1 cellular context compared by ENCODE assay signal in the genomic region with DNA sequence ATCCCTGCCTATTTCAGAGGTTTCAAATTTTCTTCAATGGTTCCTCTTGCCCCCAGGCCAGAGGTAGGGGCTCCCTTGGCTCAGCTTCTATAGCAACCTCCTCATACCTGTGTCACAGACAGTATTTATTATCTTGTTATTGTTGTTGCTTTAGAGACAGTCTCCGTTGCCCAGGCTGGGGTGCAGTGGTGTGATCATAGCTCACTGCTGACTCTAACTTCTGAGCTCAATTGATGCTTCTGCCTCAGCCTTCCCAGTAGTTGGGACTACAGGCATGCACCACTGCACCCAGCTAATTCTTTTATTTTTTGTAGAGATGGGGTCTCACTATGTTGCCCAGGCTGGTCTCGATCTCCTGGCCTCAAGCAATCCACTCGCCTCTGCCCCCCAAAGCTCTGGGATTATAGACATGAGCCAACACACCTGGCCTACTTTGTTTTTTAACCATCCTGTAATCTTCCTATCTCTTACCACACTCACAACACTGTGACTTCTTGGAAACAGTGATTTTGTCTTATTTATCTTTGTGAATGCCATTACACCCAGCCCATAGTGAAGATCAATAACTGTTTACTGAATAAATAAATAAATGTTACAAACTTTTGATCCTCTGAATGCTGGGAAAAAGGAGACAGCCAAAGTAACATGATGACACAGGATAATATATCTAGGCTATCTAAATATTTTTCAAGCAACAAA.
TF ChIP-seq lines count a peak whose summit lies in the region.

No MANE protein-coding gene starts in this region.

TF ChIP-seq in HepG2, 621 proteins besides CTCF, POLR2A, EP300 and RAD21 (continued from another document and continues in another):
- TF ChIP-seq, protein P1, sequence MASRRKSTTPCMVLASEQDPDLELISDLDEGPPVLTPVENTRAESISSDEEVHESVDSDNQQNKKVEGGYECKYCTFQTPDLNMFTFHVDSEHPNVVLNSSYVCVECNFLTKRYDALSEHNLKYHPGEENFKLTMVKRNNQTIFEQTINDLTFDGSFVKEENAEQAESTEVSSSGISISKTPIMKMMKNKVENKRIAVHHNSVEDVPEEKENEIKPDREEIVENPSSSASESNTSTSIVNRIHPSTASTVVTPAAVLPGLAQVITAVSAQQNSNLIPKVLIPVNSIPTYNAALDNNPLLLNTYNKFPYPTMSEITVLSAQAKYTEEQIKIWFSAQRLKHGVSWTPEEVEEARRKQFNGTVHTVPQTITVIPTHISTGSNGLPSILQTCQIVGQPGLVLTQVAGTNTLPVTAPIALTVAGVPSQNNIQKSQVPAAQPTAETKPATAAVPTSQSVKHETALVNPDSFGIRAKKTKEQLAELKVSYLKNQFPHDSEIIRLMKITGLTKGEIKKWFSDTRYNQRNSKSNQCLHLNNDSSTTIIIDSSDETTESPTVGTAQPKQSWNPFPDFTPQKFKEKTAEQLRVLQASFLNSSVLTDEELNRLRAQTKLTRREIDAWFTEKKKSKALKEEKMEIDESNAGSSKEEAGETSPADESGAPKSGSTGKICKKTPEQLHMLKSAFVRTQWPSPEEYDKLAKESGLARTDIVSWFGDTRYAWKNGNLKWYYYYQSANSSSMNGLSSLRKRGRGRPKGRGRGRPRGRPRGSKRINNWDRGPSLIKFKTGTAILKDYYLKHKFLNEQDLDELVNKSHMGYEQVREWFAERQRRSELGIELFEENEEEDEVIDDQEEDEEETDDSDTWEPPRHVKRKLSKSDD (CRISPR knock-in tag; IDR thresholded peaks at IDR 0.05; ENCODE audit: low read depth), result no peak
- no peak for TF ChIP-seq ZNF264 (CRISPR knock-in tag; IDR thresholded peaks at IDR 0.05)
- TF ChIP-seq, protein P2, sequence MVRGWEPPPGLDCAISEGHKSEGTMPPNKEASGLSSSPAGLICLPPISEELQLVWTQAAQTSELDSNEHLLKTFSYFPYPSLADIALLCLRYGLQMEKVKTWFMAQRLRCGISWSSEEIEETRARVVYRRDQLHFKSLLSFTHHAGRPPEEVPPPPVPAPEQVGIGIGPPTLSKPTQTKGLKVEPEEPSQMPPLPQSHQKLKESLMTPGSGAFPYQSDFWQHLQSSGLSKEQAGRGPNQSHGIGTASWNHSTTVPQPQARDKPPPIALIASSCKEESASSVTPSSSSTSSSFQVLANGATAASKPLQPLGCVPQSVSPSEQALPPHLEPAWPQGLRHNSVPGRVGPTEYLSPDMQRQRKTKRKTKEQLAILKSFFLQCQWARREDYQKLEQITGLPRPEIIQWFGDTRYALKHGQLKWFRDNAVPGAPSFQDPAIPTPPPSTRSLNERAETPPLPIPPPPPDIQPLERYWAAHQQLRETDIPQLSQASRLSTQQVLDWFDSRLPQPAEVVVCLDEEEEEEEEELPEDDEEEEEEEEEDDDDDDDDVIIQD (CRISPR knock-in tag; IDR thresholded peaks at IDR 0.05; ENCODE audit: low read depth), result no peak
- no peak for TF ChIP-seq ZNF34 (CRISPR knock-in tag; IDR thresholded peaks at IDR 0.05; ENCODE audit: borderline replicate concordance)
- TF ChIP-seq, protein P3, sequence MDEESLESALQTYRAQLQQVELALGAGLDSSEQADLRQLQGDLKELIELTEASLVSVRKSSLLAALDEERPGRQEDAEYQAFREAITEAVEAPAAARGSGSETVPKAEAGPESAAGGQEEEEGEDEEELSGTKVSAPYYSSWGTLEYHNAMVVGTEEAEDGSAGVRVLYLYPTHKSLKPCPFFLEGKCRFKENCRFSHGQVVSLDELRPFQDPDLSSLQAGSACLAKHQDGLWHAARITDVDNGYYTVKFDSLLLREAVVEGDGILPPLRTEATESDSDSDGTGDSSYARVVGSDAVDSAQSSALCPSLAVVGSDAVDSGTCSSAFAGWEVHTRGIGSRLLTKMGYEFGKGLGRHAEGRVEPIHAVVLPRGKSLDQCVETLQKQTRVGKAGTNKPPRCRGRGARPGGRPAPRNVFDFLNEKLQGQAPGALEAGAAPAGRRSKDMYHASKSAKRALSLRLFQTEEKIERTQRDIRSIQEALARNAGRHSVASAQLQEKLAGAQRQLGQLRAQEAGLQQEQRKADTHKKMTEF (CRISPR knock-in tag; IDR thresholded peaks at IDR 0.05), result 0 out of 2 replicates have a peak, but pooled peaks have one; percentile 36
- TF ChIP-seq IRX3 (CRISPR knock-in tag; IDR thresholded peaks at IDR 0.05; ENCODE audit: borderline replicate concordance, low read depth), result no peak
- TF ChIP-seq ZSCAN12 (CRISPR knock-in tag; IDR thresholded peaks at IDR 0.05), result no peak
- TF ChIP-seq SATB2 (CRISPR knock-in tag; IDR thresholded peaks at IDR 0.05), result no peak
- peak; percentile 55 for TF ChIP-seq CREM (IDR thresholded peaks at IDR 0.05)
- TF ChIP-seq CREM (CRISPR knock-in tag; IDR thresholded peaks at IDR 0.05), result no peak
- TF ChIP-seq KDM2A (CRISPR knock-in tag; IDR thresholded peaks at IDR 0.05; ENCODE audit: borderline replicate concordance, low read depth), result no peak
- no peak for TF ChIP-seq ZNF224 (CRISPR knock-in tag; IDR thresholded peaks at IDR 0.05)
- TF ChIP-seq ZNF382 (CRISPR knock-in tag; IDR thresholded peaks at IDR 0.05; ENCODE audit: borderline replicate concordance), result no peak
- TF ChIP-seq, protein P4, sequence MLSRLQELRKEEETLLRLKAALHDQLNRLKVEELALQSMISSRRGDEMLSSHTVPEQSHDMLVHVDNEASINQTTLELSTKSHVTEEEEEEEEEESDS (CRISPR knock-in tag; IDR thresholded peaks at IDR 0.05; ENCODE audit: borderline replicate concordance), result no peak
- no peak for TF ChIP-seq U2AF2 (IDR thresholded peaks at IDR 0.05; ENCODE audit: low read depth, low read length)
- no peak for TF ChIP-seq AGO2 (optimal IDR thresholded peaks at IDR 0.05; ENCODE audit: low read depth, low read length)
- no peak for TF ChIP-seq KLF13 (CRISPR knock-in tag; IDR thresholded peaks at IDR 0.05)
- no peak for TF ChIP-seq MATR3 (CRISPR knock-in tag; IDR thresholded peaks at IDR 0.05)
- TF ChIP-seq HDAC2 (CRISPR knock-in tag; IDR thresholded peaks at IDR 0.05), result no peak
- TF ChIP-seq, protein P5, sequence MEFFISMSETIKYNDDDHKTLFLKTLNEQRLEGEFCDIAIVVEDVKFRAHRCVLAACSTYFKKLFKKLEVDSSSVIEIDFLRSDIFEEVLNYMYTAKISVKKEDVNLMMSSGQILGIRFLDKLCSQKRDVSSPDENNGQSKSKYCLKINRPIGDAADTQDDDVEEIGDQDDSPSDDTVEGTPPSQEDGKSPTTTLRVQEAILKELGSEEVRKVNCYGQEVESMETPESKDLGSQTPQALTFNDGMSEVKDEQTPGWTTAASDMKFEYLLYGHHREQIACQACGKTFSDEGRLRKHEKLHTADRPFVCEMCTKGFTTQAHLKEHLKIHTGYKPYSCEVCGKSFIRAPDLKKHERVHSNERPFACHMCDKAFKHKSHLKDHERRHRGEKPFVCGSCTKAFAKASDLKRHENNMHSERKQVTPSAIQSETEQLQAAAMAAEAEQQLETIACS (CRISPR knock-in tag; IDR thresholded peaks at IDR 0.05), result no peak
- no peak for TF ChIP-seq YEATS4 (CRISPR knock-in tag; IDR thresholded peaks at IDR 0.05; ENCODE audit: borderline replicate concordance)
- TF ChIP-seq, protein P6, sequence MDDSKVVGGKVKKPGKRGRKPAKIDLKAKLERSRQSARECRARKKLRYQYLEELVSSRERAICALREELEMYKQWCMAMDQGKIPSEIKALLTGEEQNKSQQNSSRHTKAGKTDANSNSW (CRISPR knock-in tag; IDR thresholded peaks at IDR 0.05; ENCODE audit: borderline replicate concordance), result no peak
- TF ChIP-seq FOXK1 (CRISPR knock-in tag; IDR thresholded peaks at IDR 0.05; ENCODE audit: borderline replicate concordance, low read depth), result no peak
- TF ChIP-seq ZFP82 (CRISPR knock-in tag; IDR thresholded peaks at IDR 0.05; ENCODE audit: borderline replicate concordance), result no peak
- TF ChIP-seq NPAS2 (CRISPR knock-in tag; IDR thresholded peaks at IDR 0.05; ENCODE audit: borderline replicate concordance), result no peak
- TF ChIP-seq FOXK2 (IDR thresholded peaks at IDR 0.05), result no peak
- TF ChIP-seq, protein P7, sequence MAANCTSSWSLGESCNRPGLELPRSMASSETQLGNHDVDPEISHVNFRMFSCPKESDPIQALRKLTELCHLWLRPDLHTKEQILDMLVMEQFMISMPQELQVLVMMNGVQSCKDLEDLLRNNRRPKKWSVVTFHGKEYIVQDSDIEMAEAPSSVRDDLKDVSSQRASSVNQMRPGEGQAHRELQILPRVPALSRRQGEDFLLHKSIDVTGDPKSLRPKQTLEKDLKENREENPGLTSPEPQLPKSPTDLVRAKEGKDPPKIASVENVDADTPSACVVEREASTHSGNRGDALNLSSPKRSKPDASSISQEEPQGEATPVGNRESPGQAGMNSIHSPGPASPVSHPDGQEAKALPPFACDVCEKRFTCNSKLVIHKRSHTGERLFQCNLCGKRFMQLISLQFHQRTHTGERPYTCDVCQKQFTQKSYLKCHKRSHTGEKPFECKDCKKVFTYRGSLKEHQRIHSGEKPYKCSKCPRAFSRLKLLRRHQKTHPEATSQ (CRISPR knock-in tag; IDR thresholded peaks at IDR 0.05; ENCODE audit: borderline replicate concordance), result no peak
- TF ChIP-seq NCOR1 (IDR thresholded peaks at IDR 0.05; ENCODE audit: borderline replicate concordance, low read length), result no peak
- TF ChIP-seq RNF2 (conservative IDR thresholded peaks at IDR 0.05; ENCODE audit: low read depth), result no peak
- TF ChIP-seq, protein P8, sequence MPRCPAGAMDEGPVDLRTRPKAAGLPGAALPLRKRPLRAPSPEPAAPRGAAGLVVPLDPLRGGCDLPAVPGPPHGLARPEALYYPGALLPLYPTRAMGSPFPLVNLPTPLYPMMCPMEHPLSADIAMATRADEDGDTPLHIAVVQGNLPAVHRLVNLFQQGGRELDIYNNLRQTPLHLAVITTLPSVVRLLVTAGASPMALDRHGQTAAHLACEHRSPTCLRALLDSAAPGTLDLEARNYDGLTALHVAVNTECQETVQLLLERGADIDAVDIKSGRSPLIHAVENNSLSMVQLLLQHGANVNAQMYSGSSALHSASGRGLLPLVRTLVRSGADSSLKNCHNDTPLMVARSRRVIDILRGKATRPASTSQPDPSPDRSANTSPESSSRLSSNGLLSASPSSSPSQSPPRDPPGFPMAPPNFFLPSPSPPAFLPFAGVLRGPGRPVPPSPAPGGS (CRISPR knock-in tag; IDR thresholded peaks at IDR 0.05), result no peak
- TF ChIP-seq, protein P9, sequence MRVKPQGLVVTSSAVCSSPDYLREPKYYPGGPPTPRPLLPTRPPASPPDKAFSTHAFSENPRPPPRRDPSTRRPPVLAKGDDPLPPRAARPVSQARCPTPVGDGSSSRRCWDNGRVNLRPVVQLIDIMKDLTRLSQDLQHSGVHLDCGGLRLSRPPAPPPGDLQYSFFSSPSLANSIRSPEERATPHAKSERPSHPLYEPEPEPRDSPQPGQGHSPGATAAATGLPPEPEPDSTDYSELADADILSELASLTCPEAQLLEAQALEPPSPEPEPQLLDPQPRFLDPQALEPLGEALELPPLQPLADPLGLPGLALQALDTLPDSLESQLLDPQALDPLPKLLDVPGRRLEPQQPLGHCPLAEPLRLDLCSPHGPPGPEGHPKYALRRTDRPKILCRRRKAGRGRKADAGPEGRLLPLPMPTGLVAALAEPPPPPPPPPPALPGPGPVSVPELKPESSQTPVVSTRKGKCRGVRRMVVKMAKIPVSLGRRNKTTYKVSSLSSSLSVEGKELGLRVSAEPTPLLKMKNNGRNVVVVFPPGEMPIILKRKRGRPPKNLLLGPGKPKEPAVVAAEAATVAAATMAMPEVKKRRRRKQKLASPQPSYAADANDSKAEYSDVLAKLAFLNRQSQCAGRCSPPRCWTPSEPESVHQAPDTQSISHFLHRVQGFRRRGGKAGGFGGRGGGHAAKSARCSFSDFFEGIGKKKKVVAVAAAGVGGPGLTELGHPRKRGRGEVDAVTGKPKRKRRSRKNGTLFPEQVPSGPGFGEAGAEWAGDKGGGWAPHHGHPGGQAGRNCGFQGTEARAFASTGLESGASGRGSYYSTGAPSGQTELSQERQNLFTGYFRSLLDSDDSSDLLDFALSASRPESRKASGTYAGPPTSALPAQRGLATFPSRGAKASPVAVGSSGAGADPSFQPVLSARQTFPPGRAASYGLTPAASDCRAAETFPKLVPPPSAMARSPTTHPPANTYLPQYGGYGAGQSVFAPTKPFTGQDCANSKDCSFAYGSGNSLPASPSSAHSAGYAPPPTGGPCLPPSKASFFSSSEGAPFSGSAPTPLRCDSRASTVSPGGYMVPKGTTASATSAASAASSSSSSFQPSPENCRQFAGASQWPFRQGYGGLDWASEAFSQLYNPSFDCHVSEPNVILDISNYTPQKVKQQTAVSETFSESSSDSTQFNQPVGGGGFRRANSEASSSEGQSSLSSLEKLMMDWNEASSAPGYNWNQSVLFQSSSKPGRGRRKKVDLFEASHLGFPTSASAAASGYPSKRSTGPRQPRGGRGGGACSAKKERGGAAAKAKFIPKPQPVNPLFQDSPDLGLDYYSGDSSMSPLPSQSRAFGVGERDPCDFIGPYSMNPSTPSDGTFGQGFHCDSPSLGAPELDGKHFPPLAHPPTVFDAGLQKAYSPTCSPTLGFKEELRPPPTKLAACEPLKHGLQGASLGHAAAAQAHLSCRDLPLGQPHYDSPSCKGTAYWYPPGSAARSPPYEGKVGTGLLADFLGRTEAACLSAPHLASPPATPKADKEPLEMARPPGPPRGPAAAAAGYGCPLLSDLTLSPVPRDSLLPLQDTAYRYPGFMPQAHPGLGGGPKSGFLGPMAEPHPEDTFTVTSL (CRISPR knock-in tag; IDR thresholded peaks at IDR 0.05; ENCODE audit: borderline replicate concordance), result no peak
- TF ChIP-seq STAG1 (CRISPR knock-in tag; IDR thresholded peaks at IDR 0.05), result no peak
- TF ChIP-seq BORCS8-MEF2B (CRISPR knock-in tag; IDR thresholded peaks at IDR 0.05), result no peak
- no peak for TF ChIP-seq YY1 (IDR thresholded peaks at IDR 0.05; ENCODE audit: insufficient read depth, insufficient replicate concordance, low read depth, low read length)
- TF ChIP-seq ZNF101 (CRISPR knock-in tag; IDR thresholded peaks at IDR 0.05; ENCODE audit: borderline replicate concordance, low read depth), result no peak
- TF ChIP-seq, protein P10, sequence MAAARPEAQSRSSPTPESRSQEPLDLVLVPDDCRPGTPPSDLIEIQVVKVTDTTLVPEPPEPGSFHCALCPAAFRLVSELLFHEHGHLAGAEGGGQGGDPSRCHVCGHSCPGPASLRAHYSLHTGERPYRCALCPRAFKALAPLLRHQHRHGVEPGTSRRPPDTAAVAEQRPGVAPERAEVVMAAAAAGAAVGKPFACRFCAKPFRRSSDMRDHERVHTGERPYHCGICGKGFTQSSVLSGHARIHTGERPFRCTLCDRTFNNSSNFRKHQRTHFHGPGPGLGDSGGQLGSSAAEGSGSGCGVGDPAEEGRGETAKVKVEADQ (CRISPR knock-in tag; IDR thresholded peaks at IDR 0.05; ENCODE audit: borderline replicate concordance), result no peak
- TF ChIP-seq SRF (IDR thresholded peaks at IDR 0.05; ENCODE audit: low read depth, low read length), result no peak
- TF ChIP-seq CC2D1A (CRISPR knock-in tag; IDR thresholded peaks at IDR 0.05), result no peak
- no peak for TF ChIP-seq CBFB (CRISPR knock-in tag; IDR thresholded peaks at IDR 0.05)
- TF ChIP-seq ZNF160 (CRISPR knock-in tag; IDR thresholded peaks at IDR 0.05), result no peak
- TF ChIP-seq, protein P11, sequence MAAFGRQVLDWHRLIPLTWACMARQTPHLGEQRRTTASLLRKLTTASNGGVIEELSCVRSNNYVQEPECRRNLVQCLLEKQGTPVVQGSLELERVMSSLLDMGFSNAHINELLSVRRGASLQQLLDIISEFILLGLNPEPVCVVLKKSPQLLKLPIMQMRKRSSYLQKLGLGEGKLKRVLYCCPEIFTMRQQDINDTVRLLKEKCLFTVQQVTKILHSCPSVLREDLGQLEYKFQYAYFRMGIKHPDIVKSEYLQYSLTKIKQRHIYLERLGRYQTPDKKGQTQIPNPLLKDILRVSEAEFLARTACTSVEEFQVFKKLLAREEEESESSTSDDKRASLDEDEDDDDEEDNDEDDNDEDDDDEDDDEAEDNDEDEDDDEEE (CRISPR knock-in tag; IDR thresholded peaks at IDR 0.05), result no peak
- no peak for TF ChIP-seq SOX13 (IDR thresholded peaks at IDR 0.05)
- peak in 1 of 2 experiments; percentile 74; a peak in 1 of 4 replicates for TF ChIP-seq SOX13 (CRISPR knock-in tag; conservative IDR thresholded peaks at IDR 0.05 in 1 of 2, IDR thresholded peaks at IDR 0.05 in 1 of 2)
- peak; percentile 56 for TF ChIP-seq FOSL2 (CRISPR knock-in tag; IDR thresholded peaks at IDR 0.05)
- TF ChIP-seq ZNF232 (CRISPR knock-in tag; IDR thresholded peaks at IDR 0.05; ENCODE audit: borderline replicate concordance), result no peak
